Comparison of ENCODE assay signal across 8 cellular contexts in the genomic region with DNA sequence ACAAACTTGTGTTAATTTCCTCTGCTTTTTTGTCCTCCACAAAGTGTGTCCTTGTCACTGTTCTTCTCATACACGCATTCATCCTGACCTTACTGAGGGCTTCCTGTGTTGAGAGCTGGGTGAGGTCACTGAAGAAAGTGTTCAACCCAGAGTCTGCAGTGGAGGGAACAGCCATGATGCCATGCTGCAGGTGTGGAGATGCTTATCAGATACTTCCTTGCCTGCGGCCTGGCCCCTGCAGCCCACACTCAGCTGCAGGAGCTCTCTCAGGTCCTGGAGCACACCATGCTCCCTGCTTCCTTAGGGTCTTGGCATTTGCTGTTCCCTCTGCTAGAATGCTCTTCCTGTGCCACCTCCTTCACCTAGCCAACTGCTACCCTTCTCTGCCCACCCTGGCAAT.
DNase-seq lines count a peak whose midpoint lies in the region; ATAC-seq and TF ChIP-seq lines count a peak whose summit lies in the region.

No MANE protein-coding gene starts in this region.

- no peaks in the 10 kb centered on the region for H3K27me3 ChIP-seq in psoas muscle (ENCODE audit: insufficient read depth in 3 of 3, low read length in 2 of 3)
- no peaks in the 10 kb centered on the region for H3K27me3 ChIP-seq in smooth muscle cell (ENCODE audit: low read depth)
- H3K27me3 ChIP-seq in esophagus muscularis mucosa: no peaks in the 10 kb centered on the region

- no peak for TF ChIP-seq CTCF in psoas muscle (IDR thresholded peaks at IDR 0.05)
- no peak for TF ChIP-seq CTCF in smooth muscle cell (IDR thresholded peaks at IDR 0.05; ENCODE audit: borderline replicate concordance, insufficient read depth, poor library complexity, severe bottlenecking)
- no peak for TF ChIP-seq CTCF in esophagus muscularis mucosa (IDR thresholded peaks at IDR 0.05)

- H3K4me2 ChIP-seq in smooth muscle cell: no peak overlapping the region

- TF ChIP-seq POLR2A in esophagus muscularis mucosa (IDR thresholded peaks at IDR 0.05; ENCODE audit: low read depth): no peak

- H3F3A ChIP-seq in smooth muscle cell (ENCODE audit: low read depth): no peaks in the 10 kb centered on the region

- no peak overlapping the region for H2AFZ ChIP-seq in smooth muscle cell (ENCODE audit: low read depth)

- ATAC-seq in GM19463 (IDR thresholded peaks at IDR 0.05; ENCODE audit: unreplicated experiment) (peak; percentile 36), psoas muscle (no peak)

- H4K20me1 ChIP-seq in smooth muscle cell (ENCODE audit: low read depth): no peaks in the 10 kb centered on the region

- no peaks in the 10 kb centered on the region for H3K79me2 ChIP-seq in smooth muscle cell (ENCODE audit: low read depth)

- H3K9me3 ChIP-seq in psoas muscle: no peaks in the 10 kb centered on the region
- no peaks in the 10 kb centered on the region for H3K9me3 ChIP-seq in smooth muscle cell (replicated peaks; ENCODE audit: low read depth)
- no peaks in the 10 kb centered on the region for H3K9me3 ChIP-seq in esophagus muscularis mucosa

- H3K4me1 ChIP-seq in psoas muscle: no peaks in the 10 kb centered on the region
- H3K4me1 ChIP-seq in smooth muscle cell (ENCODE audit: low read depth): no peaks in the 10 kb centered on the region
- H3K4me1 ChIP-seq in esophagus muscularis mucosa: peaks cover 14 to 19% (median 15%) of the 10 kb centered on the region in 4 donors

- peak; percentile 78 for DNase-seq in NCI-H2029 treated with DMSO at 0.1 percent for 48 hours (lab: John Stamatoyannopoulos, UW)
- peak; percentile 43 for DNase-seq in activated gamma-delta T cell treated with anti-CD3 and anti-CD28 coated beads, Interleukin-2, amount 50 U/mL, for 16 hours (ENCODE audit: low read depth)
- peak; percentile 29 to 34 for DNase-seq in stimulated activated CD4-positive, alpha-beta T cell treated with anti-CD3 and anti-CD28 coated beads, Interleukin-2, amount 100 ng/mL, for 24 hours
- no peak for DNase-seq in psoas muscle
- DNase-seq in smooth muscle cell (lab: John Stamatoyannopoulos, UW; ENCODE audit: unreplicated experiment): no peak
- no peak for DNase-seq in NOMO-1 (lab: John Stamatoyannopoulos, UW; ENCODE audit: unreplicated experiment in 2 of 2)
- no peak for DNase-seq in esophagus muscularis mucosa (ENCODE audit: extremely low spot score)

- H3K36me3 ChIP-seq in psoas muscle (ENCODE audit: insufficient read depth in 1 of 2, low read depth in 1 of 2) (no peaks in the 10 kb centered on the region), smooth muscle cell (ENCODE audit: low read depth) (no peaks in the 10 kb centered on the region), esophagus muscularis mucosa (no peaks in the 10 kb centered on the region)

- no peak for TF ChIP-seq EP300 in esophagus muscularis mucosa (IDR thresholded peaks at IDR 0.05)

- intact Hi-C loops in psoas muscle (cut with DNase I) (loop anchor here in 1 of 2 donors (5.0 kb wide), 1 partner anchor 109 kb away; no protein-coding TSS in a partner anchor), esophagus muscularis mucosa (cut with DNase I) (no loop called here)

- H3K4me3 ChIP-seq in psoas muscle (no peak overlapping the region), smooth muscle cell (no peak overlapping the region), esophagus muscularis mucosa (no peak overlapping the region)

- WGBS in psoas muscle, 3 donors: 40 to 70% (median 62%) methylated on average over 2 of the region's 2 CpGs
- 68% methylated on average over 2 of the region's 2 CpGs for WGBS in smooth muscle cell (ENCODE audit: low lambda C conversion rate)
- 78% methylated on average over 2 of the region's 2 CpGs for WGBS in esophagus muscularis mucosa

- H3K9ac ChIP-seq in smooth muscle cell (ENCODE audit: low read depth): no peak overlapping the region

- H3K27ac ChIP-seq in psoas muscle: no peak overlapping the region
- H3K27ac ChIP-seq in smooth muscle cell (ENCODE audit: low read depth): no peak overlapping the region
- H3K27ac ChIP-seq in esophagus muscularis mucosa (replicated peaks in 1 of 4): no peak overlapping the region

Comparison
In these comparisons a context has a peak if more than half of its experiments do, and no peak if none do; other contexts are left out.
1. DNase-seq: peak in NCI-H2029 treated with DMSO at 0.1 percent for 48 hours (single experiment), activated gamma-delta T cell treated with anti-CD3 and anti-CD28 coated beads, Interleukin-2, amount 50 U/mL, for 16 hours (single experiment) and stimulated activated CD4-positive, alpha-beta T cell treated with anti-CD3 and anti-CD28 coated beads, Interleukin-2, amount 100 ng/mL, for 24 hours (2 of 2); none in psoas muscle (0 of 2), smooth muscle cell (single experiment), NOMO-1 (0 of 2) and esophagus muscularis mucosa (single experiment).